16 cellular contexts compared by ENCODE assay signal in genomic region chr20:59728722-59729430, GRCh38.
"Had no signal": no experiment of that assay in that cellular context is flagged by ENCODE, and none has a peak within 500 bp of the region (broad histone marks: within the 10 kb centered on the region; RNA-seq: fewer than 3 reads in every experiment).

No MANE protein-coding gene starts in this region.

- H3K4me2 ChIP-seq: smooth muscle cell had no signal

- ATAC-seq: heart left ventricle, right cardiac atrium had no signal

- H3K27ac Mint-ChIP-seq: naive B cell, nephron had no signal

- H3K4me3 Mint-ChIP-seq: naive B cell, nephron had no signal

- H3K4me3 ChIP-seq: dorsolateral prefrontal cortex, heart left ventricle, smooth muscle cell, uterus had no signal

- H3K9me3 ChIP-seq: heart left ventricle, uterus had no signal

- H3K27ac ChIP-seq: heart left ventricle, uterus had no signal

- H3K4me1 Mint-ChIP-seq: naive B cell had no signal

- H3K27me3 ChIP-seq: dorsolateral prefrontal cortex, uterus had no signal

- H3K36me3 ChIP-seq: heart left ventricle, uterus had no signal

- DNase-seq: cortex of kidney; effector CD8-positive, alpha-beta T cell; heart left ventricle; hippocampal formation; kidney glomerular epithelial cell; mesendoderm; naive B cell; right cardiac atrium; stimulated activated CD4-positive, alpha-beta T cell treated with anti-CD3 and anti-CD28 coated beads, Interleukin-2, amount 100 ng/mL, for 48 hours; stimulated activated naive CD4-positive, alpha-beta T cell treated with Interleukin-2 at 50 U/mL for 16 hours; trophoblast cell; uterus had no signal

- FAIRE-seq: frontal cortex had no signal

- H3K36me3 Mint-ChIP-seq: naive B cell had no signal

- H3K4me1 ChIP-seq: uterus had no signal
